8 cellular contexts compared by ENCODE assay signal in genomic region chr6:4776493-4776966, GRCh38. TPM values are rescaled to one million over a fixed set of nuclear protein-coding genes. Genes with fewer than 3 reads are reported as not detected.
DNase-seq lines count a peak whose midpoint lies in the region; ATAC-seq and FAIRE-seq lines count a peak whose summit lies in the region.

No MANE protein-coding gene starts in this region.

- no peak overlapping the region for H3K27ac Mint-ChIP-seq in activated CD8-positive, alpha-beta memory T cell treated with anti-CD3 and anti-CD28 coated beads, Interleukin-2, amount 10 ng/mL, durations not matched to agents 7 days and 5 days

- peak overlapping the region; percentile 64 to 88 for H3K4me3 ChIP-seq in mucosa of rectum (ENCODE audit: low read length in 2 of 2)

- peak overlapping the region; percentile 82 for H3K4me3 Mint-ChIP-seq in activated CD8-positive, alpha-beta memory T cell treated with anti-CD3 and anti-CD28 coated beads, Interleukin-2, amount 10 ng/mL, durations not matched to agents 7 days and 5 days

- H3K36me3 ChIP-seq in mucosa of rectum (ENCODE audit: control insufficient read depth in 2 of 2, insufficient read depth in 2 of 2, low read length in 2 of 2) = no peaks in the 10 kb centered on the region

- peak overlapping the region in 1 of 2 donors; percentile 73 for H3K9ac ChIP-seq in mucosa of rectum (ENCODE audit: low read depth in 1 of 2, low read length in 2 of 2)

- ATAC-seq in activated CD8-positive, alpha-beta memory T cell treated with anti-CD3 and anti-CD28 coated beads, Interleukin-2, amount 10 ng/mL, durations not matched to agents 7 days and 5 days = peak; percentile 34
- peak; percentile 20 for ATAC-seq in HG02610 (IDR thresholded peaks at IDR 0.05; ENCODE audit: unreplicated experiment)

- no peaks in the 10 kb centered on the region for H3K9me3 ChIP-seq in mucosa of rectum (ENCODE audit: control insufficient read depth in 2 of 2, low read length in 2 of 2)

- peaks cover 14% of the 10 kb centered on the region for H3K36me3 Mint-ChIP-seq in activated CD8-positive, alpha-beta memory T cell treated with anti-CD3 and anti-CD28 coated beads, Interleukin-2, amount 10 ng/mL, durations not matched to agents 7 days and 5 days

- H3K27ac ChIP-seq in mucosa of rectum (ENCODE audit: low read depth in 2 of 2, low read length in 2 of 2) = peak overlapping the region; percentile 81

- peaks cover 41% of the 10 kb centered on the region for H3K4me1 Mint-ChIP-seq in activated CD8-positive, alpha-beta memory T cell treated with anti-CD3 and anti-CD28 coated beads, Interleukin-2, amount 10 ng/mL, durations not matched to agents 7 days and 5 days

- FAIRE-seq in urothelium cell line (lab: Jason Lieb, UNC) = no peak

- CTCF ChIA-PET in activated CD8-positive, alpha-beta memory T cell treated with anti-CD3 and anti-CD28 coated beads, Interleukin-2, amount 10 ng/mL, durations not matched to agents 7 days and 5 days (lab: Charles Lee) = interaction anchor here (1.2 kb wide), 1 partner anchor 1777 kb away, joined by 3 read pairs; the partner anchor contains the start of gene NQO2

- no peaks in the 10 kb centered on the region for H3K27me3 ChIP-seq in mucosa of rectum (ENCODE audit: control insufficient read depth in 2 of 2, insufficient read depth in 2 of 2, low read length in 2 of 2)

- H3K4me1 ChIP-seq in mucosa of rectum (ENCODE audit: control insufficient read depth in 2 of 2, insufficient read depth in 2 of 2, low read length in 2 of 2) = peaks cover 21 to 24% of the 10 kb centered on the region in 2 donors

- peak; percentile 55 for DNase-seq in activated CD8-positive, alpha-beta memory T cell treated with anti-CD3 and anti-CD28 coated beads, Interleukin-2, amount 10 ng/mL, durations not matched to agents 7 days and 5 days
- no peak for DNase-seq in activated CD8-positive, alpha-beta memory T cell treated with anti-CD3 and anti-CD28 coated beads, Interleukin-2, amount 50 U/mL, for 4 hours
- DNase-seq in RPMI7951 (ENCODE audit: low read depth) (peak; percentile 62), ecto neural progenitor cell (ENCODE audit: low spot score) (peak; percentile 81), urothelium cell line (ENCODE audit: low spot score) (peak; percentile 49), HuH-7 (ENCODE audit: low spot score) (no peak)

- peaks cover 2% of the 10 kb centered on the region for H3K9me3 Mint-ChIP-seq in activated CD8-positive, alpha-beta memory T cell treated with anti-CD3 and anti-CD28 coated beads, Interleukin-2, amount 10 ng/mL, durations not matched to agents 7 days and 5 days (ENCODE audit: low read depth)

- H3K27me3 Mint-ChIP-seq in activated CD8-positive, alpha-beta memory T cell treated with anti-CD3 and anti-CD28 coated beads, Interleukin-2, amount 10 ng/mL, durations not matched to agents 7 days and 5 days = peaks cover 33% of the 10 kb centered on the region

RNA-seq across cellular contexts. Expression of gene CDYL, which starts 0.3 kb away (rescaled TPM):
- 10 to 100 TPM; 40.8 to 43.4 TPM for total RNA-seq in activated CD8-positive, alpha-beta memory T cell treated with anti-CD3 and anti-CD28 coated beads, Interleukin-2, amount 10 ng/mL, durations not matched to agents 7 days and 5 days
- total RNA-seq in RPMI7951 (2014; rRNA removed; shearing (Covaris generic)) = 16.8 and 23.2 TPM in 2 replicates

Comparison
In these comparisons a context has a peak if more than half of its experiments do, and no peak if none do; other contexts are left out.
1. DNase-seq: peak in activated CD8-positive, alpha-beta memory T cell treated with anti-CD3 and anti-CD28 coated beads, Interleukin-2, amount 10 ng/mL, durations not matched to agents 7 days and 5 days (single experiment), RPMI7951 (single experiment), ecto neural progenitor cell (single experiment) and urothelium cell line (single experiment); none in activated CD8-positive, alpha-beta memory T cell treated with anti-CD3 and anti-CD28 coated beads, Interleukin-2, amount 50 U/mL, for 4 hours (single experiment) and HuH-7 (single experiment).